16 cellular contexts compared by ENCODE assay signal in genomic region chr6:1481326-1481725, GRCh38.
DNase-seq lines count a peak whose midpoint lies in the region; ATAC-seq, FAIRE-seq and TF ChIP-seq lines count a peak whose summit lies in the region.
"Had no signal": no experiment of that assay in that cellular context is flagged by ENCODE, and none has a peak within 500 bp of the region (broad histone marks: within the 10 kb centered on the region; RNA-seq: fewer than 3 reads in every experiment).

No MANE protein-coding gene starts in this region.

- intact Hi-C loops in right cardiac atrium (cut with DNase I) (no loop called here), left ventricle myocardium inferior (cut with micrococcal nuclease) (no loop called here)

- FAIRE-seq in small intestine (lab: Jason Lieb, UNC) = no peak
- FAIRE-seq: A204.1, K562, TTC549 had no signal

- H3K4me1 ChIP-seq in right cardiac atrium (ENCODE audit: control insufficient read depth, insufficient read depth, low read length) (no peaks in the 10 kb centered on the region), left ventricle myocardium inferior (no peaks in the 10 kb centered on the region), small intestine (ENCODE audit: control insufficient read depth in 2 of 2, insufficient read depth in 1 of 2, low read depth in 1 of 2, low read length in 1 of 2) (no peaks in the 10 kb centered on the region)
- H3K4me1 ChIP-seq: parathyroid adenoma, stomach had no signal

- H3K27me3 ChIP-seq in right cardiac atrium (ENCODE audit: control insufficient read depth, insufficient read depth) (no peaks in the 10 kb centered on the region), left ventricle myocardium inferior (ENCODE audit: low read depth) (peaks cover 29% of the 10 kb centered on the region), small intestine (ENCODE audit: control insufficient read depth in 2 of 2, insufficient read depth in 2 of 2, low read length in 2 of 2) (no peaks in the 10 kb centered on the region)

- H3K9me3 ChIP-seq in right cardiac atrium (ENCODE audit: control insufficient read depth, low read length) (no peaks in the 10 kb centered on the region), left ventricle myocardium inferior (replicated peaks) (no peaks in the 10 kb centered on the region), small intestine (ENCODE audit: control insufficient read depth, low read depth) (no peaks in the 10 kb centered on the region)
- H3K9me3 ChIP-seq: stomach had no signal

- ATAC-seq in right cardiac atrium (peak; percentile 47 to 49), GM19324 (IDR thresholded peaks at IDR 0.05; ENCODE audit: low FRiP score, unreplicated experiment) (no peak), GM18498 (IDR thresholded peaks at IDR 0.05; ENCODE audit: unreplicated experiment) (no peak)
- ATAC-seq: K562, left ventricle myocardium superior had no signal

- no peak for TF ChIP-seq CTCF in left ventricle myocardium inferior (IDR thresholded peaks at IDR 0.05; ENCODE audit: borderline replicate concordance)
- no peak for TF ChIP-seq CTCF in fibroblast of villous mesenchyme (IDR thresholded peaks at IDR 0.05; ENCODE audit: insufficient read depth, low read depth, low read length)

- H3K4me3 ChIP-seq in right cardiac atrium (ENCODE audit: low read length) = no peak overlapping the region
- no peak overlapping the region for H3K4me3 ChIP-seq in left ventricle myocardium inferior
- H3K4me3 ChIP-seq in fibroblast of villous mesenchyme (ENCODE audit: low read depth, low read length) = no peak overlapping the region
- H3K4me3 ChIP-seq in small intestine (ENCODE audit: low read depth in 1 of 2, low read length in 2 of 2) = no peak overlapping the region
- H3K4me3 ChIP-seq: K562, stomach had no signal

- H3K36me3 ChIP-seq in left ventricle myocardium inferior = no peaks in the 10 kb centered on the region
- H3K36me3 ChIP-seq in small intestine (ENCODE audit: control insufficient read depth in 2 of 2, insufficient read depth in 2 of 2, low read length in 2 of 2) = no peaks in the 10 kb centered on the region
- H3K36me3 ChIP-seq: stomach had no signal

- DNase-seq in right cardiac atrium (no peak), left ventricle myocardium inferior (no peak), amniotic epithelial cell (ENCODE audit: low read depth) (peak; percentile 14), fibroblast of villous mesenchyme (ENCODE audit: low read depth) (peak; percentile 11), OCI-M1 (lab: John Stamatoyannopoulos, UW) (no peak), small intestine (no peak)
- DNase-seq: left ventricle myocardium superior; NCI-H2081 treated with DMSO at 0.1 percent for 48 hours; stimulated activated CD4-positive, alpha-beta T cell treated with anti-CD3 and anti-CD28 coated beads, Interleukin-4, amount 100 ng/mL, for 24 hours; stomach had no signal

- no peak overlapping the region for H3K27ac ChIP-seq in right cardiac atrium (ENCODE audit: low read length)
- H3K27ac ChIP-seq in left ventricle myocardium inferior (replicated peaks) = no peak overlapping the region
- no peak overlapping the region for H3K27ac ChIP-seq in small intestine (ENCODE audit: low read depth in 1 of 2, low read length in 1 of 2)
- H3K27ac ChIP-seq: parathyroid adenoma, stomach had no signal

Comparison
In these comparisons a context has a peak if more than half of its experiments do, and no peak if none do; other contexts are left out.
1. ATAC-seq: peak in right cardiac atrium (2 of 2); none in GM19324 (single experiment) and GM18498 (single experiment).
2. DNase-seq: peak in amniotic epithelial cell (single experiment) and fibroblast of villous mesenchyme (single experiment); none in right cardiac atrium (0 of 3), left ventricle myocardium inferior (single experiment), OCI-M1 (single experiment) and small intestine (single experiment).